In the genomic region with DNA sequence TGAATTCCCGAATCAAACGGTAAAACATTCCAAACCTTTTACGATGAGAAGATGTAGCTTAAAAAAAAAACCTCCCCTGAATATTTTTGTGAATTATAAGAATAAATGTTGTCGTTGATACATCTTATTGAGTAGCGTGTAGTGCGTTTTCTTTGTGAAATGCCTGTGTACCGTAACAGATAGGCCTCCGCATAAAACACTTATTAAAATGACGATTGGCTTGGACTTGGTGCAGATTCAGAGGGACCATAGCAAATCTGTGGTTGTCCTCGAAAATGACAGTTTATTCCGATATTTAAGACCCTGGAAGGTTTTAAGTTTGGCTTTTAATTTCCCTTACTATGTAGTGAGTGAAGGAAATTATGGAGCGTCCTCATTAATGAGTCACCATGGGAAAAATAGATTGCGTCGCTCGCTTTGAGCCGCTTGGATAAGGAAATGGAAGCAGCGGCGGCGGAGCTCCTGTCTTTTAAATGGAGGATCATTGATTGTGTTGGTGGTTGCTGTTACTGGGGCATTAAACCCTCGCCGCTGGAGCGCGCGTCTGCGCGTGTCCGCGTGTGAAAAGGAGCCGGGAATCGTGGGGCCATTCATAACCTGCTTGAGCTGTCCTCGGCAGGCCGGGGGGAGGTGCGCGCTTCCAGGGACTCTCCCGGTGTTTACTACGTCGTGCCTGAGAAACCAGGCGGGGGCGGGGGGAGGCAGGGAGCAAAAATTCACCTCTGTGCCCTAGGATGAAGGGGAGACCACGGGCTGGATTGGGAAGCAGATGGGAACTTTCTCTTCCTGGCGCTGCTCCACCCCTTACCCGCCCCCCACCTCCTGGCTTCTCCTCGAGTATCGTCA, we compare ENCODE assay signal across 8 cellular contexts. TPM values are rescaled to one million over a fixed set of nuclear protein-coding genes. Genes with fewer than 3 reads are reported as not detected.
DNase-seq lines count a peak whose midpoint lies in the region; ATAC-seq lines count a peak whose summit lies in the region.

No MANE protein-coding gene starts in this region.

- ATAC-seq in GM21825 (IDR thresholded peaks at IDR 0.05; ENCODE audit: unreplicated experiment) (peak; percentile 19), GM18873 (IDR thresholded peaks at IDR 0.05; ENCODE audit: low FRiP score, unreplicated experiment) (no peak)

- DNase-seq in A172 (ENCODE audit: low spot score) (peak; percentile 62), NCI-H226 (peak; percentile 88), cerebellum (ENCODE audit: low spot score) (peak; percentile 79), kidney tubule cell (ENCODE audit: low spot score) (peak; percentile 93)
- DNase-seq in activated CD4-positive, CD25-positive, alpha-beta regulatory T cell treated with anti-CD3 and anti-CD28 coated beads, Interleukin-2, amount 50 U/mL, for 72 hours, result peak; percentile 55
- peak; percentile 28 to 61 for DNase-seq in stimulated activated CD4-positive, alpha-beta T cell treated with anti-CD3 and anti-CD28 coated beads, Interleukin-15, amount 100 ng/mL, for 1 hour (ENCODE audit: low read depth in 1 of 2, low spot score in 1 of 2)

RNA-seq across cellular contexts. Expression of gene SPEN, which starts 1.6 kb away (rescaled TPM):
- total RNA-seq in A172 (2014; rRNA removed; shearing (Covaris generic)), result 6.9 and 15.8 TPM in 2 replicates
- 69.0 TPM for total RNA-seq in cerebellum

RNA-seq across cellular contexts. Expression of gene UQCRHL, which starts 41.7 kb away (rescaled TPM):
- total RNA-seq in A172 (2014; rRNA removed; shearing (Covaris generic)), result 0.84 and 1.5 TPM in 2 replicates
- total RNA-seq in cerebellum, result 2.6 TPM
